1 cellular context compared by ENCODE assay signal in the genomic region with DNA sequence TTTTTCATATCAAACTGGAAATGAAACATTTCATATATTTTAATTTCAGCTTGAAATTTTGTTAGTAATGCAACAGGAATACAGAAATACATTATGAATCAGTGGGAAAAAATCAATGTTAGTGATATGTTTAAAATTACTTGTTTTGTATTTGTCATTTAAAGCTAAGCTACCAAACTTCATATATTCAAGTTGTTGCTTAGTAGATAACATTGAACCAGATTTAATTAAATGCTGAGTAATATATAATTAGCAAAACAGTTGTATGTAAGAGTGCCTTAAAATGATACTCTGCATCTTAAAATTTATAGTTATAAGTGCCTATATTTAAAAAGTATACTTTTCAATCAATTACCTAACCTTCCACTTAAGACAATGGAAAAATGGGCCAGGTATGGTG.
A peak's percentile ranks its signal among the peaks of the same experiment; 100 is the strongest.
TF ChIP-seq lines count a peak whose summit lies in the region.

No MANE protein-coding gene starts in this region.

TF ChIP-seq in K562, 482 proteins besides CTCF, POLR2A, EP300 and RAD21:
- TF ChIP-seq ZNF316 (IDR thresholded peaks at IDR 0.05) = peak; percentile 68
- peak; percentile 38; the same call in 1 of the 2 replicates for TF ChIP-seq C11orf30 (IDR thresholded peaks at IDR 0.05; ENCODE audit: low read depth)
- TF ChIP-seq ZNF584 (CRISPR knock-in tag; IDR thresholded peaks at IDR 0.05; ENCODE audit: low read depth) = no peak
